ENCODE assay signal across 16 cellular contexts in the genomic region with DNA sequence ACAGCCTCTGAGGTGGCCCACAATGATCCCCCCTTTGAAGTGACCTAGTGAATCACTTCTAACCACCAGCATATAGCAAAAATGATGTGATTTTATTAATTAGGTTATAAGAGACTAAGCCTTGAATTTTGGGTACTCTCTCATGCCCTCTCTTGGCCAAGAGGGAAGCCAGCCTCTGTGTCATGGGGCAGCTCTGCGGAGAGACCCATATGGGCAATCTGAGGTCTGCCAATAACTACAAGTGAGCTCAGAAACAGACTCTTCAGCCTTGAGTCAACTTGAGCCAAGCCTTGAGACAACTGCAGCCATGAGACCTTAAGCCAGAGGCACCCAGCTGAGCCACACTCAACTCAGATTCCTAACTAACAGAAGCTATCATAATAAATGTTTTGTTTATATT. TPM values are rescaled to one million over a fixed set of nuclear protein-coding genes. Genes with fewer than 3 reads are reported as not detected.
DNase-seq lines count a peak whose midpoint lies in the region; ATAC-seq and TF ChIP-seq lines count a peak whose summit lies in the region.
"Had no signal": no experiment of that assay in that cellular context is flagged by ENCODE, and none has a peak within 500 bp of the region (broad histone marks: within the 10 kb centered on the region; RNA-seq: fewer than 3 reads in every experiment).

No MANE protein-coding gene starts in this region.

- H3K36me3 ChIP-seq in neural progenitor cell, result no peaks in the 10 kb centered on the region

- POLR2A ChIA-PET in GM10248 (lab: Yijun Ruan, JAX), result no interaction called here

- no peaks in the 10 kb centered on the region for H3K27me3 ChIP-seq in neural progenitor cell
- H3K27me3 ChIP-seq: dorsolateral prefrontal cortex had no signal

- no peaks in the 10 kb centered on the region for H3K27me3 Mint-ChIP-seq in neural progenitor cell (ENCODE audit: insufficient read depth, low read depth)
- no peaks in the 10 kb centered on the region for H3K27me3 Mint-ChIP-seq in Calu3 (ENCODE audit: unreplicated experiment)
- H3K27me3 Mint-ChIP-seq: CD4-positive, alpha-beta T cell had no signal

- H3K9me3 Mint-ChIP-seq in neural progenitor cell (peaks cover 5% of the 10 kb centered on the region), Calu3 (ENCODE audit: low read depth, unreplicated experiment) (peaks cover 10% of the 10 kb centered on the region)
- H3K9me3 Mint-ChIP-seq: CD4-positive, alpha-beta T cell; natural killer cell had no signal

- no peaks in the 10 kb centered on the region for H3K4me1 ChIP-seq in neural progenitor cell

- BruUV-seq in Calu3 (replicated peaks; lab: Mats Ljungman, UMichigan), result no TSS peak

- no peak overlapping the region for H3K9ac ChIP-seq in neural progenitor cell

- DNase-seq in GM10248 (ENCODE audit: extremely low spot score), result no peak
- DNase-seq in NAMALWA (ENCODE audit: low spot score), result peak; percentile 7
- peak; percentile 3 for DNase-seq in cerebellum (ENCODE audit: low spot score)
- DNase-seq in neural progenitor cell (ENCODE audit: low spot score), result no peak
- DNase-seq in NCI-H1105 (lab: John Stamatoyannopoulos, UW), result no peak
- DNase-seq in Calu3, result no peak
- no peak for DNase-seq in NCI-H2107 (lab: John Stamatoyannopoulos, UW)
- DNase-seq: aorta; CD4-positive, alpha-beta T cell; dorsolateral prefrontal cortex; MM.1S; natural killer cell; NCI-H2171 treated with DMSO at 0.1 percent for 48 hours; WERI-Rb-1 had no signal

- TF ChIP-seq CTCF in GM10248 (IDR thresholded peaks at IDR 0.05; ENCODE audit: control extremely low read depth, extremely low read depth, low read depth, missing control alignments) (peak; percentile 20), neural progenitor cell (IDR thresholded peaks at IDR 0.05) (peak; percentile 18), Calu3 (IDR thresholded peaks at IDR 0.05; ENCODE audit: unreplicated experiment) (no peak)

- H3F3A ChIP-seq in neural progenitor cell (ENCODE audit: low read depth), result no peaks in the 10 kb centered on the region

- H3K4me3 Mint-ChIP-seq in neural progenitor cell (no peak overlapping the region), Calu3 (ENCODE audit: low read depth, unreplicated experiment) (no peak overlapping the region)
- H3K4me3 Mint-ChIP-seq: CD4-positive, alpha-beta T cell; natural killer cell had no signal

- no peak overlapping the region for H3K27ac Mint-ChIP-seq in neural progenitor cell
- H3K27ac Mint-ChIP-seq in Calu3 (ENCODE audit: unreplicated experiment), result no peak overlapping the region
- H3K27ac Mint-ChIP-seq: activated T-helper 2 cell treated with anti-CD3 and anti-CD28 coated beads, Interferon-gamma antibody, Interleukin-2, Interleukin-4, amounts not matched to agents 10 μg/mL and 5 μg/mL and 100 μg/mL, durations not matched to agents 14 hours and 24 hours and 36 hours; CD4-positive, alpha-beta T cell; natural killer cell had no signal

- H3K79me2 ChIP-seq in neural progenitor cell (ENCODE audit: low read depth), result no peaks in the 10 kb centered on the region

- intact Hi-C loops in Calu3 (cut with micrococcal nuclease; ENCODE audit: unreplicated experiment), result loop anchor here (10.0 kb wide), 1 partner anchor 90 kb away; no protein-coding TSS in a partner anchor

- no peak overlapping the region for H3K27ac ChIP-seq in neural progenitor cell
- H3K27ac ChIP-seq: dorsolateral prefrontal cortex, WERI-Rb-1 had no signal

- H3K4me1 Mint-ChIP-seq in neural progenitor cell (no peaks in the 10 kb centered on the region), Calu3 (ENCODE audit: low read depth, unreplicated experiment) (peaks cover 21% of the 10 kb centered on the region)

- H3K9me3 ChIP-seq in neural progenitor cell (ENCODE audit: low read depth), result no peaks in the 10 kb centered on the region

- H4K20me1 ChIP-seq in neural progenitor cell (ENCODE audit: low read depth), result no peaks in the 10 kb centered on the region

- no peak overlapping the region for H3K4me2 ChIP-seq in neural progenitor cell

- H3K4me3 ChIP-seq in neural progenitor cell, result no peak overlapping the region
- H3K4me3 ChIP-seq: dorsolateral prefrontal cortex had no signal

- H3K36me3 Mint-ChIP-seq in neural progenitor cell (peaks cover 13% of the 10 kb centered on the region), Calu3 (ENCODE audit: insufficient read depth, unreplicated experiment) (no peaks in the 10 kb centered on the region)

- ATAC-seq in HG03108 (IDR thresholded peaks at IDR 0.05; ENCODE audit: unreplicated experiment), result no peak
- ATAC-seq: natural killer cell had no signal

- H2AFZ ChIP-seq in neural progenitor cell (replicated peaks), result no peak overlapping the region

- CTCF ChIA-PET in GM10248 (lab: Yijun Ruan, JAX), result interaction anchor here (1.2 to 1.4 kb wide), 3 partner anchors 9 to 33 kb away, joined by 3 to 4 read pairs (median 4); no protein-coding TSS in a partner anchor
- CTCF ChIA-PET in Calu3 (lab: Charles Lee), result no interaction called here

RNA-seq across cellular contexts. Expression of gene MANBA, which starts 45.7 kb away (rescaled TPM):
- total RNA-seq in cerebellum (21.9 TPM), neural progenitor cell (ENCODE audit: low replicate concordance) (52.4 and 53.4 TPM in 2 replicates), Calu3 (2022) (11.7 and 13.6 TPM in 2 replicates)

Comparison
In these comparisons a context has a peak if more than half of its experiments do, and no peak if none do; other contexts are left out.
1. DNase-seq: peak in NAMALWA (single experiment) and cerebellum (single experiment); none in GM10248 (single experiment), neural progenitor cell (single experiment), NCI-H1105 (single experiment), Calu3 (single experiment) and NCI-H2107 (single experiment).